ENCODE assay signal across 13 cellular contexts in genomic region chr3:192887701-192888100, GRCh38. TPM values are rescaled to one million over a fixed set of nuclear protein-coding genes. Genes with fewer than 3 reads are reported as not detected.
DNase-seq lines count a peak whose midpoint lies in the region; ATAC-seq and TF ChIP-seq lines count a peak whose summit lies in the region.
"Had no signal": no experiment of that assay in that cellular context is flagged by ENCODE, and none has a peak within 500 bp of the region (broad histone marks: within the 10 kb centered on the region; RNA-seq: fewer than 3 reads in every experiment).

No MANE protein-coding gene starts in this region.

- H3K36me3 ChIP-seq in Peyer's patch = no peaks in the 10 kb centered on the region
- no peaks in the 10 kb centered on the region for H3K36me3 ChIP-seq in sigmoid colon
- H3K36me3 ChIP-seq in MG63 = no peaks in the 10 kb centered on the region
- H3K36me3 ChIP-seq: HAP-1, ovary had no signal

- peak overlapping the region in 3 of 4 donors; percentile 7 to 83 (median 66) for H3K27ac ChIP-seq in Peyer's patch
- peak overlapping the region; percentile 71 for H3K27ac ChIP-seq in epithelial cell of prostate
- H3K27ac ChIP-seq in sigmoid colon = peak overlapping the region in 3 of 4 donors; percentile 9 to 49 (median 16)
- H3K27ac ChIP-seq: body of pancreas, ovary had no signal

- DNase-seq in activated T-cell treated with anti-CD3 and anti-CD28 coated beads, Interleukin-2, amount 50 U/mL, for 72 hours = peak in 1 of 2 donors; percentile 36
- DNase-seq in activated T-cell treated with anti-CD3 and anti-CD28 coated beads, Interleukin-2, amount 50 U/mL, for 4 hours = no peak
- DNase-seq in Peyer's patch = no peak
- no peak for DNase-seq in epithelial cell of prostate (ENCODE audit: low read depth, low spot score)
- DNase-seq in sigmoid colon = no peak
- no peak for DNase-seq in MG63
- DNase-seq in NCI-H146 treated with DMSO at 0.1 percent for 48 hours (lab: John Stamatoyannopoulos, UW; ENCODE audit: unreplicated experiment) = no peak
- DNase-seq: body of pancreas, mammary epithelial cell, NCI-H1930, ovary had no signal

- 89 to 92% methylated on average over 7 of the region's 7 CpGs for WGBS in sigmoid colon, 2 donors

- H3K27me3 ChIP-seq in Peyer's patch (no peaks in the 10 kb centered on the region), sigmoid colon (no peaks in the 10 kb centered on the region), MG63 (no peaks in the 10 kb centered on the region)
- H3K27me3 ChIP-seq: body of pancreas, ovary had no signal

- ATAC-seq in activated T-cell treated with anti-CD3 and anti-CD28 coated beads, Interleukin-2, amount 50 U/mL, for 72 hours (replicated peaks in 1 of 2) = peak; percentile 14 to 46
- ATAC-seq in activated T-cell treated with anti-CD3 and anti-CD28 coated beads, Interleukin-2, amount 50 U/mL, for 4 hours = no peak
- no peak for ATAC-seq in HG02870 (IDR thresholded peaks at IDR 0.05; ENCODE audit: unreplicated experiment)
- ATAC-seq: body of pancreas had no signal

- no peak for TF ChIP-seq EP300 in sigmoid colon (IDR thresholded peaks at IDR 0.05)

- H3K4me3 ChIP-seq in Peyer's patch (peak overlapping the region in 2 of 4 donors; percentile 6 to 39), sigmoid colon (no peak overlapping the region), MG63 (no peak overlapping the region)
- H3K4me3 ChIP-seq: body of pancreas, HAP-1, ovary had no signal

- H3K4me1 ChIP-seq in Peyer's patch = peaks cover 0 to 33% (median 0%) of the 10 kb centered on the region in 4 donors
- peaks cover 0 to 37% (median 29%) of the 10 kb centered on the region in 4 donors for H3K4me1 ChIP-seq in sigmoid colon

- TF ChIP-seq CTCF in Peyer's patch (IDR thresholded peaks at IDR 0.05) (no peak), sigmoid colon (IDR thresholded peaks at IDR 0.05) (no peak)

- H3K27me3 Mint-ChIP-seq in activated T-cell treated with anti-CD3 and anti-CD28 coated beads, Interleukin-2, amount 50 U/mL, for 72 hours (ENCODE audit: low read depth) = peaks cover 28% of the 10 kb centered on the region
- H3K27me3 Mint-ChIP-seq in activated T-cell treated with anti-CD3 and anti-CD28 coated beads, Interleukin-2, amount 50 U/mL, for 4 hours (ENCODE audit: low read depth) = no peaks in the 10 kb centered on the region

- peak in 1 of 2 donors; percentile 4 for TF ChIP-seq POLR2A in Peyer's patch (IDR thresholded peaks at IDR 0.05)
- TF ChIP-seq POLR2A in sigmoid colon (IDR thresholded peaks at IDR 0.05) = no peak

- intact Hi-C loops in sigmoid colon (cut with DNase I) = no loop called here

- peaks cover 0 to 2% of the 10 kb centered on the region in 2 donors for H3K36me3 Mint-ChIP-seq in activated T-cell treated with anti-CD3 and anti-CD28 coated beads, Interleukin-2, amount 50 U/mL, for 72 hours (ENCODE audit: insufficient read depth in 2 of 2)
- no peaks in the 10 kb centered on the region for H3K36me3 Mint-ChIP-seq in activated T-cell treated with anti-CD3 and anti-CD28 coated beads, Interleukin-2, amount 50 U/mL, for 4 hours (ENCODE audit: insufficient read depth)

- no peaks in the 10 kb centered on the region for H3K9me3 Mint-ChIP-seq in activated T-cell treated with anti-CD3 and anti-CD28 coated beads, Interleukin-2, amount 50 U/mL, for 72 hours
- no peaks in the 10 kb centered on the region for H3K9me3 Mint-ChIP-seq in activated T-cell treated with anti-CD3 and anti-CD28 coated beads, Interleukin-2, amount 50 U/mL, for 4 hours

- H3K27ac Mint-ChIP-seq in activated T-cell treated with anti-CD3 and anti-CD28 coated beads, Interleukin-2, amount 50 U/mL, for 72 hours = peak overlapping the region; percentile 100

- peak overlapping the region in 1 of 2 donors; percentile 93 for H3K4me3 Mint-ChIP-seq in activated T-cell treated with anti-CD3 and anti-CD28 coated beads, Interleukin-2, amount 50 U/mL, for 72 hours
- no peak overlapping the region for H3K4me3 Mint-ChIP-seq in activated T-cell treated with anti-CD3 and anti-CD28 coated beads, Interleukin-2, amount 50 U/mL, for 4 hours

- H3K9me3 ChIP-seq in Peyer's patch = no peaks in the 10 kb centered on the region
- no peaks in the 10 kb centered on the region for H3K9me3 ChIP-seq in sigmoid colon
- no peaks in the 10 kb centered on the region for H3K9me3 ChIP-seq in MG63
- H3K9me3 ChIP-seq: body of pancreas, HAP-1, ovary had no signal

- peaks cover 72% of the 10 kb centered on the region for H3K4me1 Mint-ChIP-seq in activated T-cell treated with anti-CD3 and anti-CD28 coated beads, Interleukin-2, amount 50 U/mL, for 72 hours (ENCODE audit: low read depth)
- peaks cover 40% of the 10 kb centered on the region for H3K4me1 Mint-ChIP-seq in activated T-cell treated with anti-CD3 and anti-CD28 coated beads, Interleukin-2, amount 50 U/mL, for 4 hours (ENCODE audit: low read depth)

RNA-seq across cellular contexts. Expression of gene MB21D2, which starts 30.0 kb away (rescaled TPM):
- total RNA-seq in activated T-cell treated with anti-CD3 and anti-CD28 coated beads, Interleukin-2, amount 50 U/mL, for 72 hours = 10 to 100 TPM; 10.5 to 26.9 TPM
- 1 to 10 TPM; 3.0 to 4.6 (median 3.4) TPM for total RNA-seq in activated T-cell treated with anti-CD3 and anti-CD28 coated beads, Interleukin-2, amount 50 U/mL, for 4 hours
- total RNA-seq in Peyer's patch = 10 to 100 TPM in 2 of 4 donors, 1 to 10 TPM in 2; 6.6 to 16.6 (median 13.0) TPM
- 1 to 10 TPM; 5.8 to 7.8 (median 6.5) TPM for total RNA-seq in sigmoid colon
- 1 to 10 TPM; 1.2 to 4.8 (median 3.0) TPM for polyA plus RNA-seq in sigmoid colon
- 23.8 and 26.4 TPM in 2 replicates for total RNA-seq in MG63 (2014; rRNA removed; shearing (Covaris generic); ENCODE audit: low replicate concordance)

Comparison
In these comparisons a context has a peak if more than half of its experiments do, and no peak if none do; other contexts are left out.
1. ATAC-seq: peak in activated T-cell treated with anti-CD3 and anti-CD28 coated beads, Interleukin-2, amount 50 U/mL, for 72 hours (2 of 2); none in activated T-cell treated with anti-CD3 and anti-CD28 coated beads, Interleukin-2, amount 50 U/mL, for 4 hours (0 of 2) and HG02870 (single experiment).
2. H3K27ac ChIP-seq: peak in every context shown above with its lines; median percentile 71 in epithelial cell of prostate; 66 in Peyer's patch; 16 in sigmoid colon.